In the genomic region with DNA sequence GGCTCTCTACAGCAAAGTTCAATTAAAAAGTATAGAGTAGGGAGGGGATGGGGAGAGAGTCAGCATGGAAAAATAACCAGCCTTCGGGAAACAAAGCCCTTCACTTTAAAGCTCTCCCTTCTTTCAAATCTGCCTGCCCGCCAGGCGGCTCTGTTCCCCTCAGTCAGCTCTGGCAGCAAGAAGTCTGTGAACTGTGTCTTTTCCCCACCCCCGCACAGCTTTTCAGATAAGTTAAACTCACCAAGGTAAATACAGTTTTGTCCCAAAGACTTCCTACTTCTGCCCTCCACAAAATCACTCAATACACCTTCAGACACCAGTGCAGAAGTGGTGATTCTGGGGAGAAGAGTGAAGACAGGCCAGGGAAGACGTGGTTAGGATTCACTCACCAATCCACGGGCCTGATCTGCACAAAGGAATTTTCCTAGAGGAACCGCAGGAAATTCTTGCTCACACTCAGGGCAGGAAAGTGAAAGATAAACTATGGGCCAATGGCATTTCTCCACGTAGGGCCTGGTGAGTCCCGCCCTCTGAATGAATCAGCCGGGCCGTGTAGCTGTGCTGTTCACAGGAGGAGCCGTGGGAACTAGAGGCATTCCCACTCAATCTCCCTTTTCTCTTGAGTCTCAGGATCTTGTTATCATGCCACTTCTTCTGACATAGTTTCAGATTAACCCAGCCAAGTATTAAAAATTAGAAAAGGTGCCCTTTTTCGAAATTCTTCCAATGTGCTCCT, we compare ENCODE assay signal across 1 cellular context.
TF ChIP-seq lines count a peak whose summit lies in the region.

A gene with protein sequence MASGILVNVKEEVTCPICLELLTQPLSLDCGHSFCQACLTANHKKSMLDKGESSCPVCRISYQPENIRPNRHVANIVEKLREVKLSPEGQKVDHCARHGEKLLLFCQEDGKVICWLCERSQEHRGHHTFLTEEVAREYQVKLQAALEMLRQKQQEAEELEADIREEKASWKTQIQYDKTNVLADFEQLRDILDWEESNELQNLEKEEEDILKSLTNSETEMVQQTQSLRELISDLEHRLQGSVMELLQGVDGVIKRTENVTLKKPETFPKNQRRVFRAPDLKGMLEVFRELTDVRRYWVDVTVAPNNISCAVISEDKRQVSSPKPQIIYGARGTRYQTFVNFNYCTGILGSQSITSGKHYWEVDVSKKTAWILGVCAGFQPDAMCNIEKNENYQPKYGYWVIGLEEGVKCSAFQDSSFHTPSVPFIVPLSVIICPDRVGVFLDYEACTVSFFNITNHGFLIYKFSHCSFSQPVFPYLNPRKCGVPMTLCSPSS (minus strand): TSS at position 448 of the 736 bp plus-strand sequence. CDS start 4,897 bp downstream, outside the sequence.

TF ChIP-seq in K562, 482 proteins besides CTCF, POLR2A, EP300 and RAD21 (continued from another document and continues in another):
- TF ChIP-seq, protein P1, sequence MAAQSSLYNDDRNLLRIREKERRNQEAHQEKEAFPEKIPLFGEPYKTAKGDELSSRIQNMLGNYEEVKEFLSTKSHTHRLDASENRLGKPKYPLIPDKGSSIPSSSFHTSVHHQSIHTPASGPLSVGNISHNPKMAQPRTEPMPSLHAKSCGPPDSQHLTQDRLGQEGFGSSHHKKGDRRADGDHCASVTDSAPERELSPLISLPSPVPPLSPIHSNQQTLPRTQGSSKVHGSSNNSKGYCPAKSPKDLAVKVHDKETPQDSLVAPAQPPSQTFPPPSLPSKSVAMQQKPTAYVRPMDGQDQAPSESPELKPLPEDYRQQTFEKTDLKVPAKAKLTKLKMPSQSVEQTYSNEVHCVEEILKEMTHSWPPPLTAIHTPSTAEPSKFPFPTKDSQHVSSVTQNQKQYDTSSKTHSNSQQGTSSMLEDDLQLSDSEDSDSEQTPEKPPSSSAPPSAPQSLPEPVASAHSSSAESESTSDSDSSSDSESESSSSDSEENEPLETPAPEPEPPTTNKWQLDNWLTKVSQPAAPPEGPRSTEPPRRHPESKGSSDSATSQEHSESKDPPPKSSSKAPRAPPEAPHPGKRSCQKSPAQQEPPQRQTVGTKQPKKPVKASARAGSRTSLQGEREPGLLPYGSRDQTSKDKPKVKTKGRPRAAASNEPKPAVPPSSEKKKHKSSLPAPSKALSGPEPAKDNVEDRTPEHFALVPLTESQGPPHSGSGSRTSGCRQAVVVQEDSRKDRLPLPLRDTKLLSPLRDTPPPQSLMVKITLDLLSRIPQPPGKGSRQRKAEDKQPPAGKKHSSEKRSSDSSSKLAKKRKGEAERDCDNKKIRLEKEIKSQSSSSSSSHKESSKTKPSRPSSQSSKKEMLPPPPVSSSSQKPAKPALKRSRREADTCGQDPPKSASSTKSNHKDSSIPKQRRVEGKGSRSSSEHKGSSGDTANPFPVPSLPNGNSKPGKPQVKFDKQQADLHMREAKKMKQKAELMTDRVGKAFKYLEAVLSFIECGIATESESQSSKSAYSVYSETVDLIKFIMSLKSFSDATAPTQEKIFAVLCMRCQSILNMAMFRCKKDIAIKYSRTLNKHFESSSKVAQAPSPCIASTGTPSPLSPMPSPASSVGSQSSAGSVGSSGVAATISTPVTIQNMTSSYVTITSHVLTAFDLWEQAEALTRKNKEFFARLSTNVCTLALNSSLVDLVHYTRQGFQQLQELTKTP (IDR thresholded peaks at IDR 0.05; ENCODE audit: low read depth in 1 of 2, partially characterized antibody in 2 of 2): peak; percentile 35 to 60
- TF ChIP-seq MTA3 (IDR thresholded peaks at IDR 0.05; ENCODE audit: borderline replicate concordance): peak; percentile 64; the same call in 1 of the 2 replicates
- TF ChIP-seq ESRRA (IDR thresholded peaks at IDR 0.05; ENCODE audit: borderline replicate concordance, low read depth): peak; percentile 58; the same call in 1 of the 2 replicates
- TF ChIP-seq POLR2B (IDR thresholded peaks at IDR 0.05; ENCODE audit: low read depth, partially characterized antibody): peak; percentile 62
- no peak for TF ChIP-seq PURB (CRISPR knock-in tag; IDR thresholded peaks at IDR 0.05; ENCODE audit: low read depth)
- peak; percentile 75 for TF ChIP-seq KDM5B (IDR thresholded peaks at IDR 0.05; ENCODE audit: insufficient replicate concordance, low read depth, low read length)
- peak; percentile 67; the same call in 1 of the 2 replicates for TF ChIP-seq SMAD4 (CRISPR knock-in tag; conservative IDR thresholded peaks at IDR 0.05)
- TF ChIP-seq ARNT (IDR thresholded peaks at IDR 0.05): peak; percentile 55 to 79; a peak in 2 of 4 replicates
- TF ChIP-seq YY1 (IDR thresholded peaks at IDR 0.05; ENCODE audit: borderline replicate concordance in 1 of 3, control insufficient read depth in 1 of 3, extremely low read depth in 1 of 3, insufficient read depth in 3 of 3, insufficient read length in 1 of 3, insufficient replicate concordance in 2 of 3, low read depth in 1 of 3, low read length in 2 of 3): peak in 1 of 3 experiments; percentile 30
- peak; percentile 71; the same call in 1 of the 2 replicates for TF ChIP-seq PHF8 (IDR thresholded peaks at IDR 0.05; ENCODE audit: borderline replicate concordance, low read length)
- no peak for TF ChIP-seq ELF1 (tag; IDR thresholded peaks at IDR 0.05)
- TF ChIP-seq, protein P2, sequence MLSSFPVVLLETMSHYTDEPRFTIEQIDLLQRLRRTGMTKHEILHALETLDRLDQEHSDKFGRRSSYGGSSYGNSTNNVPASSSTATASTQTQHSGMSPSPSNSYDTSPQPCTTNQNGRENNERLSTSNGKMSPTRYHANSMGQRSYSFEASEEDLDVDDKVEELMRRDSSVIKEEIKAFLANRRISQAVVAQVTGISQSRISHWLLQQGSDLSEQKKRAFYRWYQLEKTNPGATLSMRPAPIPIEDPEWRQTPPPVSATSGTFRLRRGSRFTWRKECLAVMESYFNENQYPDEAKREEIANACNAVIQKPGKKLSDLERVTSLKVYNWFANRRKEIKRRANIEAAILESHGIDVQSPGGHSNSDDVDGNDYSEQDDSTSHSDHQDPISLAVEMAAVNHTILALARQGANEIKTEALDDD (IDR thresholded peaks at IDR 0.05): 0 out of 2 replicates have a peak, but pooled peaks have one; percentile 55
- TF ChIP-seq RBM39 (optimal IDR thresholded peaks at IDR 0.05; ENCODE audit: low read depth, low read length): no peak
- no peak for TF ChIP-seq SIX5 (IDR thresholded peaks at IDR 0.05; ENCODE audit: borderline replicate concordance in 1 of 2, insufficient read depth in 1 of 2, low read depth in 1 of 2, low read length in 2 of 2)
- no peak for TF ChIP-seq KAT2B (IDR thresholded peaks at IDR 0.05; ENCODE audit: low read depth, low read length)
- TF ChIP-seq, protein P3, sequence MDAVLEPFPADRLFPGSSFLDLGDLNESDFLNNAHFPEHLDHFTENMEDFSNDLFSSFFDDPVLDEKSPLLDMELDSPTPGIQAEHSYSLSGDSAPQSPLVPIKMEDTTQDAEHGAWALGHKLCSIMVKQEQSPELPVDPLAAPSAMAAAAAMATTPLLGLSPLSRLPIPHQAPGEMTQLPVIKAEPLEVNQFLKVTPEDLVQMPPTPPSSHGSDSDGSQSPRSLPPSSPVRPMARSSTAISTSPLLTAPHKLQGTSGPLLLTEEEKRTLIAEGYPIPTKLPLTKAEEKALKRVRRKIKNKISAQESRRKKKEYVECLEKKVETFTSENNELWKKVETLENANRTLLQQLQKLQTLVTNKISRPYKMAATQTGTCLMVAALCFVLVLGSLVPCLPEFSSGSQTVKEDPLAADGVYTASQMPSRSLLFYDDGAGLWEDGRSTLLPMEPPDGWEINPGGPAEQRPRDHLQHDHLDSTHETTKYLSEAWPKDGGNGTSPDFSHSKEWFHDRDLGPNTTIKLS (IDR thresholded peaks at IDR 0.05; ENCODE audit: borderline replicate concordance, low read depth): 0 out of 2 replicates have a peak, but pooled peaks have one; percentile 53
- TF ChIP-seq TEAD2 (tag; IDR thresholded peaks at IDR 0.05): 0 out of 2 replicates have a peak, but pooled peaks have one; percentile 19
- TF ChIP-seq CAMTA2 (CRISPR knock-in tag; conservative IDR thresholded peaks at IDR 0.05): no peak
- TF ChIP-seq NCOR1 (IDR thresholded peaks at IDR 0.05): peak; percentile 35
- TF ChIP-seq, protein P4, sequence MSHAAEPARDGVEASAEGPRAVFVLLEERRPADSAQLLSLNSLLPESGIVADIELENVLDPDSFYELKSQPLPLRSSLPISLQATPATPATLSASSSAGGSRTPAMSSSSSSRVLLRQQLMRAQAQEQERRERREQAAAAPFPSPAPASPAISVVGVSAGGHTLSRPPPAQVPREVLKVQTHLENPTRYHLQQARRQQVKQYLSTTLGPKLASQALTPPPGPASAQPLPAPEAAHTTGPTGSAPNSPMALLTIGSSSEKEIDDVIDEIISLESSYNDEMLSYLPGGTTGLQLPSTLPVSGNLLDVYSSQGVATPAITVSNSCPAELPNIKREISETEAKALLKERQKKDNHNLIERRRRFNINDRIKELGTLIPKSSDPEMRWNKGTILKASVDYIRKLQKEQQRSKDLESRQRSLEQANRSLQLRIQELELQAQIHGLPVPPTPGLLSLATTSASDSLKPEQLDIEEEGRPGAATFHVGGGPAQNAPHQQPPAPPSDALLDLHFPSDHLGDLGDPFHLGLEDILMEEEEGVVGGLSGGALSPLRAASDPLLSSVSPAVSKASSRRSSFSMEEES (CRISPR knock-in tag; IDR thresholded peaks at IDR 0.05): no peak
- TF ChIP-seq TEAD4 (IDR thresholded peaks at IDR 0.05; ENCODE audit: low read length): peak; percentile 77
- TF ChIP-seq TEAD4 (CRISPR knock-in tag; IDR thresholded peaks at IDR 0.05; ENCODE audit: borderline replicate concordance): no peak
- peak; percentile 15 for TF ChIP-seq CCNT2 (IDR thresholded peaks at IDR 0.05; ENCODE audit: borderline replicate concordance, extremely low read depth, insufficient read length, low read depth, low read length)
- TF ChIP-seq ARID1B (IDR thresholded peaks at IDR 0.05): peak; percentile 78
- TF ChIP-seq ZNF766 (CRISPR knock-in tag; conservative IDR thresholded peaks at IDR 0.05): 0 out of 2 replicates have a peak, but pooled peaks have one; percentile 44
- TF ChIP-seq HNRNPLL (IDR thresholded peaks at IDR 0.05; ENCODE audit: low read depth, low read length, poor library complexity, severe bottlenecking): peak; percentile 39
- TF ChIP-seq L3MBTL2 (IDR thresholded peaks at IDR 0.05): peak; percentile 57
- TF ChIP-seq PRMT5 (CRISPR knock-in tag; IDR thresholded peaks at IDR 0.05): no peak
- TF ChIP-seq MTA2 (IDR thresholded peaks at IDR 0.05; ENCODE audit: low read depth): 0 out of 2 replicates have a peak, but pooled peaks have one; percentile 45
- peak in 1 of 2 experiments; percentile 60; a peak in 2 of 3 replicates for TF ChIP-seq CBX3 (IDR thresholded peaks at IDR 0.05; ENCODE audit: borderline replicate concordance in 1 of 2, low read length in 2 of 2)
- TF ChIP-seq ETV6 (IDR thresholded peaks at IDR 0.05; ENCODE audit: borderline replicate concordance in 1 of 2, low read depth in 2 of 2, low read length in 1 of 2): no peak
- no peak for TF ChIP-seq ETV6 (CRISPR knock-in tag; IDR thresholded peaks at IDR 0.05; ENCODE audit: borderline replicate concordance)
- TF ChIP-seq OTX1 (CRISPR knock-in tag; IDR thresholded peaks at IDR 0.05): 0 out of 2 replicates have a peak, but pooled peaks have one; percentile 25
- TF ChIP-seq ZNF263 (CRISPR knock-in tag; IDR thresholded peaks at IDR 0.05; ENCODE audit: borderline replicate concordance): peak; percentile 15; the same call in 1 of the 2 replicates
- TF ChIP-seq, protein P5, sequence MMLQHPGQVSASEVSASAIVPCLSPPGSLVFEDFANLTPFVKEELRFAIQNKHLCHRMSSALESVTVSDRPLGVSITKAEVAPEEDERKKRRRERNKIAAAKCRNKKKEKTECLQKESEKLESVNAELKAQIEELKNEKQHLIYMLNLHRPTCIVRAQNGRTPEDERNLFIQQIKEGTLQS (IDR thresholded peaks at IDR 0.05): peak; percentile 70
- TF ChIP-seq, protein P5 (CRISPR knock-in tag; conservative IDR thresholded peaks at IDR 0.05): no peak; the same call in 1 of the 2 replicates
- peak; percentile 42; the same call in 1 of the 2 replicates for TF ChIP-seq JUN (IDR thresholded peaks at IDR 0.05; ENCODE audit: borderline replicate concordance, low read depth, low read length)
- no peak for TF ChIP-seq JUN (CRISPR knock-in tag; IDR thresholded peaks at IDR 0.05; ENCODE audit: borderline replicate concordance)
- TF ChIP-seq, protein P6, sequence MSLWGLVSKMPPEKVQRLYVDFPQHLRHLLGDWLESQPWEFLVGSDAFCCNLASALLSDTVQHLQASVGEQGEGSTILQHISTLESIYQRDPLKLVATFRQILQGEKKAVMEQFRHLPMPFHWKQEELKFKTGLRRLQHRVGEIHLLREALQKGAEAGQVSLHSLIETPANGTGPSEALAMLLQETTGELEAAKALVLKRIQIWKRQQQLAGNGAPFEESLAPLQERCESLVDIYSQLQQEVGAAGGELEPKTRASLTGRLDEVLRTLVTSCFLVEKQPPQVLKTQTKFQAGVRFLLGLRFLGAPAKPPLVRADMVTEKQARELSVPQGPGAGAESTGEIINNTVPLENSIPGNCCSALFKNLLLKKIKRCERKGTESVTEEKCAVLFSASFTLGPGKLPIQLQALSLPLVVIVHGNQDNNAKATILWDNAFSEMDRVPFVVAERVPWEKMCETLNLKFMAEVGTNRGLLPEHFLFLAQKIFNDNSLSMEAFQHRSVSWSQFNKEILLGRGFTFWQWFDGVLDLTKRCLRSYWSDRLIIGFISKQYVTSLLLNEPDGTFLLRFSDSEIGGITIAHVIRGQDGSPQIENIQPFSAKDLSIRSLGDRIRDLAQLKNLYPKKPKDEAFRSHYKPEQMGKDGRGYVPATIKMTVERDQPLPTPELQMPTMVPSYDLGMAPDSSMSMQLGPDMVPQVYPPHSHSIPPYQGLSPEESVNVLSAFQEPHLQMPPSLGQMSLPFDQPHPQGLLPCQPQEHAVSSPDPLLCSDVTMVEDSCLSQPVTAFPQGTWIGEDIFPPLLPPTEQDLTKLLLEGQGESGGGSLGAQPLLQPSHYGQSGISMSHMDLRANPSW (CRISPR knock-in tag; IDR thresholded peaks at IDR 0.05): no peak
